Comparison of ENCODE assay signal across 18 cellular contexts in the genomic region with DNA sequence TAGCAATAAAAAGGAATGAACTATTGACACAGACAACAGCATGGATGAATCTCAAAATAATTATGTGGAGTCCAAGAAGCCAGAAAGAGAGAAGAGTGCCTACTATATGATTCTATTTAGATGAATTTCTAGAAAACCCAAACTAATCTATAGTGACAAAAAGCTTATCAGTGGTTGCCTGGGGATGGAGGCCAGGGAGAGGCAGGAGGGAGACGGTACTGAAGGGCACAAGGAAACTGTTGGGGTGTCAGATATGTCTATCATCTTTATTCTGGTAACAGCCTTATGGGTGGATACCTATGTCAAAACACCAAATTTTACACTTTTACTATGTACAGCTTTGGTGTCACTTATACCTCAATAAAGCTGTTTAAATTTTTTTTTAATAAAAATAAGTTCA.
"Had no signal": no experiment of that assay in that cellular context is flagged by ENCODE, and none has a peak within 500 bp of the region (broad histone marks: within the 10 kb centered on the region; RNA-seq: fewer than 3 reads in every experiment).

No MANE protein-coding gene starts in this region.

- H3K4me3 ChIP-seq: esophagus muscularis mucosa, lower lobe of right lung, stomach, thyroid gland had no signal

- H3K27me3 ChIP-seq: esophagus muscularis mucosa, stomach, thyroid gland had no signal

- DNase-seq: effector CD8-positive, alpha-beta T cell; endodermal cell; left ventricle myocardium superior; lower lobe of right lung; natural killer cell; stimulated activated CD4-positive, alpha-beta T cell treated with anti-CD3 and anti-CD28 coated beads, Interleukin-2, amount 100 ng/mL, for 24 hours; stimulated activated CD4-positive, alpha-beta T cell treated with anti-CD3 and anti-CD28 coated beads, Interleukin-4, amount 100 ng/mL, for 24 hours; stimulated activated naive CD4-positive, alpha-beta T cell treated with Interleukin-2 at 50 U/mL for 16 hours; stomach; thyroid gland had no signal

- H3K27ac ChIP-seq: epithelial cell of prostate, esophagus muscularis mucosa, lower lobe of right lung, parathyroid adenoma, stomach, thyroid gland had no signal

- H2AFZ ChIP-seq: parathyroid adenoma had no signal

- H3K36me3 ChIP-seq: esophagus muscularis mucosa, lower lobe of right lung, stomach, thyroid gland had no signal

- H3K4me1 ChIP-seq: lower lobe of right lung, parathyroid adenoma, thyroid gland had no signal

- FAIRE-seq: colon, frontal cortex, keratinocyte had no signal

- H3K9me3 ChIP-seq: esophagus muscularis mucosa, lower lobe of right lung, stomach, thyroid gland had no signal

- H3K9ac ChIP-seq: parathyroid adenoma had no signal

- ATAC-seq: left ventricle myocardium superior; lower lobe of right lung; natural killer cell; sciatic nerve; stimulated activated effector memory CD8-positive, alpha-beta T cell treated with anti-CD3 and anti-CD28 coated beads, Interleukin-12 subunit alpha, Interleukin-12 subunit beta, amount 100 ng/mL, for 72 hours had no signal
